ENCODE assay signal across 17 cellular contexts in genomic region chr7:38889872-38890432, GRCh38. TPM values are rescaled to one million over a fixed set of nuclear protein-coding genes. Genes with fewer than 3 reads are reported as not detected.
DNase-seq lines count a peak whose midpoint lies in the region; ATAC-seq, FAIRE-seq and TF ChIP-seq lines count a peak whose summit lies in the region.
"Had no signal": no experiment of that assay in that cellular context is flagged by ENCODE, and none has a peak within 500 bp of the region (broad histone marks: within the 10 kb centered on the region; RNA-seq: fewer than 3 reads in every experiment).

No MANE protein-coding gene starts in this region.

- H3K9me3 ChIP-seq in left ventricle myocardium inferior (replicated peaks) = peaks cover 14% of the 10 kb centered on the region
- peaks cover 3% of the 10 kb centered on the region for H3K9me3 ChIP-seq in RWPE2 (ENCODE audit: severe bottlenecking)
- H3K9me3 ChIP-seq in hepatocyte (ENCODE audit: low read depth) = no peaks in the 10 kb centered on the region
- no peaks in the 10 kb centered on the region for H3K9me3 ChIP-seq in tibial artery
- H3K9me3 ChIP-seq: vagina had no signal

- H3K9me2 ChIP-seq in hepatocyte (replicated peaks; ENCODE audit: insufficient read depth) = no peaks in the 10 kb centered on the region

- H3K4me1 ChIP-seq in left ventricle myocardium inferior = no peaks in the 10 kb centered on the region
- no peaks in the 10 kb centered on the region for H3K4me1 ChIP-seq in RWPE2 (ENCODE audit: insufficient read depth, poor library complexity, severe bottlenecking)
- no peaks in the 10 kb centered on the region for H3K4me1 ChIP-seq in hepatocyte (ENCODE audit: insufficient read depth)
- no peaks in the 10 kb centered on the region for H3K4me1 ChIP-seq in tibial artery
- H3K4me1 ChIP-seq: vagina had no signal

- no peak for FAIRE-seq in D721Med (lab: Jason Lieb, UNC)

- DNase-seq in left ventricle myocardium inferior (no peak), Right ventricle myocardium superior (no peak), RWPE2 (ENCODE audit: low spot score) (no peak), hepatocyte (ENCODE audit: low spot score) (no peak), tibial artery (no peak), NAMALWA (ENCODE audit: low spot score) (no peak), D721Med (ENCODE audit: insufficient read length, low spot score) (no peak)
- DNase-seq: activated naive CD4-positive, alpha-beta T cell treated with Interleukin-2 at 50 U/mL for 16 hours; mesendoderm; NCI-H1048; NCI-H2081; NCI-H524; nephron progenitor cell; right cardiac atrium; stimulated activated CD4-positive, alpha-beta T cell treated with anti-CD3 and anti-CD28 coated beads, Interleukin-1b, Interleukin-23, amount 100 ng/mL, for 48 hours had no signal

- ATAC-seq in Right ventricle myocardium superior (ENCODE audit: poor library complexity) (no peak), RWPE2 (ENCODE audit: low read depth) (no peak), HG02642 (IDR thresholded peaks at IDR 0.05; ENCODE audit: poor library complexity, unreplicated experiment) (no peak)
- ATAC-seq: right cardiac atrium had no signal

- no peak overlapping the region for H2AFZ ChIP-seq in hepatocyte

- H3K27ac ChIP-seq in left ventricle myocardium inferior (replicated peaks) = no peak overlapping the region
- no peak overlapping the region for H3K27ac ChIP-seq in RWPE2 (ENCODE audit: poor library complexity, severe bottlenecking)
- H3K27ac ChIP-seq in hepatocyte = no peak overlapping the region
- H3K27ac ChIP-seq in tibial artery = no peak overlapping the region
- H3K27ac ChIP-seq: vagina had no signal

- no peaks in the 10 kb centered on the region for H4K20me1 ChIP-seq in hepatocyte (ENCODE audit: insufficient read depth, poor library complexity, severe bottlenecking)

- H3K4me2 ChIP-seq in hepatocyte = no peak overlapping the region

- 96% methylated on average over 5 of the region's 5 CpGs for whole genome bisulfite sequencing in hepatocyte (ENCODE audit: low lambda C conversion rate, missing lambda C conversion rate)

- H3K36me3 ChIP-seq in left ventricle myocardium inferior = peaks cover 17% of the 10 kb centered on the region
- H3K36me3 ChIP-seq in RWPE2 (ENCODE audit: low read depth) = no peaks in the 10 kb centered on the region; the same call in 1 of the 2 replicates
- no peaks in the 10 kb centered on the region for H3K36me3 ChIP-seq in hepatocyte (replicated peaks; ENCODE audit: insufficient read depth, low read depth)
- peaks cover 0 to 11% (median 2%) of the 10 kb centered on the region in 3 donors for H3K36me3 ChIP-seq in tibial artery
- H3K36me3 ChIP-seq: vagina had no signal

- H3K79me2 ChIP-seq in hepatocyte = peaks cover 16% of the 10 kb centered on the region

- TF ChIP-seq CTCF in left ventricle myocardium inferior (IDR thresholded peaks at IDR 0.05; ENCODE audit: borderline replicate concordance) = peak; percentile 33
- peak; percentile 8 for TF ChIP-seq CTCF in RWPE2 (IDR thresholded peaks at IDR 0.05; ENCODE audit: poor library complexity, severe bottlenecking)
- peak; percentile 10 for TF ChIP-seq CTCF in hepatocyte (IDR thresholded peaks at IDR 0.05; ENCODE audit: poor library complexity)
- TF ChIP-seq CTCF in tibial artery (IDR thresholded peaks at IDR 0.05) = peak; percentile 8 to 16
- no peak for TF ChIP-seq CTCF in D721Med (IDR thresholded peaks at IDR 0.05; ENCODE audit: insufficient read depth, missing control alignments)

- intact Hi-C loops in left ventricle myocardium inferior (cut with micrococcal nuclease) (no loop called here), Right ventricle myocardium superior (cut with DNase I) (no loop called here), tibial artery (cut with DNase I; ENCODE audit: low total_unique reads) (no loop called here)

- H3K4me3 ChIP-seq in left ventricle myocardium inferior (no peak overlapping the region), RWPE2 (ENCODE audit: severe bottlenecking) (no peak overlapping the region), hepatocyte (no peak overlapping the region), tibial artery (no peak overlapping the region)
- H3K4me3 ChIP-seq: vagina had no signal

- H3K27me3 ChIP-seq in left ventricle myocardium inferior (ENCODE audit: low read depth) (no peaks in the 10 kb centered on the region), RWPE2 (ENCODE audit: insufficient read depth, poor library complexity, severe bottlenecking) (no peaks in the 10 kb centered on the region), hepatocyte (no peaks in the 10 kb centered on the region), tibial artery (no peaks in the 10 kb centered on the region)
- H3K27me3 ChIP-seq: vagina had no signal

RNA-seq across cellular contexts. Expression of gene VPS41, which starts 19.0 kb away (rescaled TPM):
- total RNA-seq in left ventricle myocardium inferior (43.7 TPM), Right ventricle myocardium superior (37.4 TPM), hepatocyte (53.0 and 70.9 TPM in 2 replicates)
- 40.1 and 43.6 TPM in 2 replicates for polyA plus RNA-seq in hepatocyte
